In the genomic region with DNA sequence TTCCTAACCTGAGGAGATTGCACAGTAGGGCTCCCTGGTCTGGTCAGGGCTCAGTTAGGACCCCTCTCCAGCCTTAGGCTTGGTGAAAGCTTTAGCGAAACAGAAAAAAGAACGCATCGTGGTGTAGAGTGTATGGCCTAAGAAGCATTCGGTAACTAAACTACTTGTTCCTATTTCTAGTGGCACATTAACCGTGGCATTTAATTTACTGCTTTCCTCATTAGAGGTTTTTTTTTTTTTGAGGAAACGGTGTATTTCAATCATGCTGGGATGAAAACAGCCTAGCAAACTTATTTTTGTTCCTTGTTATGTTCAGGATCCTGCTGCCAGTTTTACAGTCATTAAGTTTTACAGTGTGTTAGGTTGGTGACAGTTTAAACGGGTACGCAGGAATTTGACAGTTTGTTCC, we compare ENCODE assay signal across 8 cellular contexts. TPM values are rescaled to one million over a fixed set of nuclear protein-coding genes. Genes with fewer than 3 reads are reported as not detected.
DNase-seq lines count a peak whose midpoint lies in the region; ATAC-seq, FAIRE-seq and TF ChIP-seq lines count a peak whose summit lies in the region.

No MANE protein-coding gene starts in this region.

- intact Hi-C loops in activated T-helper 1 cell treated with anti-CD3 and anti-CD28 coated beads, Interleukin-12 subunit alpha, Interleukin-12 subunit beta, Interleukin-2, Interleukin-4 antibody, amounts not matched to agents 30 ng/mL and 10 ng/mL and 1 ng/mL, durations not matched to agents 14 hours and 24 hours and 36 hours (cut with micrococcal nuclease), result loop anchor here (1.0 kb wide), 1 partner anchor 919 kb away; no protein-coding TSS in a partner anchor
- intact Hi-C loops in kidney (cut with DNase I), result no loop called here

- WGBS in thymus, result 11% methylated on average over 8 of the region's 8 CpGs

- no peaks in the 10 kb centered on the region for H3K9me3 Mint-ChIP-seq in activated CD4-positive, alpha-beta T cell treated with anti-CD3 and anti-CD28 coated beads, Interleukin-2, amount 10 ng/mL, durations not matched to agents 7 days and 5 days
- H3K9me3 Mint-ChIP-seq in activated T-helper 1 cell treated with anti-CD3 and anti-CD28 coated beads, Interleukin-12 subunit alpha, Interleukin-12 subunit beta, Interleukin-2, Interleukin-4 antibody, amounts not matched to agents 30 ng/mL and 10 ng/mL and 1 ng/mL, durations not matched to agents 14 hours and 24 hours and 36 hours, result no peaks in the 10 kb centered on the region

- POLR2A ChIA-PET in activated CD4-positive, alpha-beta T cell treated with anti-CD3 and anti-CD28 coated beads, Interleukin-2, amount 10 ng/mL, durations not matched to agents 7 days and 5 days (lab: Charles Lee), result no interaction called here

- H3K27ac ChIP-seq in kidney (ENCODE audit: low read depth in 2 of 2, low read length in 2 of 2) (peak overlapping the region; percentile 97 to 98), thymus (ENCODE audit: low read depth) (peak overlapping the region; percentile 88)

- no peaks in the 10 kb centered on the region for H3K27me3 ChIP-seq in thymus (ENCODE audit: control insufficient read depth, insufficient read depth)

- FAIRE-seq in kidney (lab: Jason Lieb, UNC), result no peak

- peak overlapping the region; percentile 96 for H3K4me3 Mint-ChIP-seq in activated CD4-positive, alpha-beta T cell treated with anti-CD3 and anti-CD28 coated beads, Interleukin-2, amount 10 ng/mL, durations not matched to agents 7 days and 5 days
- peak overlapping the region; percentile 94 for H3K4me3 Mint-ChIP-seq in activated T-helper 1 cell treated with anti-CD3 and anti-CD28 coated beads, Interleukin-12 subunit alpha, Interleukin-12 subunit beta, Interleukin-2, Interleukin-4 antibody, amounts not matched to agents 30 ng/mL and 10 ng/mL and 1 ng/mL, durations not matched to agents 14 hours and 24 hours and 36 hours

- H3K36me3 ChIP-seq in kidney (ENCODE audit: control insufficient read depth in 1 of 2, insufficient read depth in 2 of 2, low read length in 2 of 2), result no peaks in the 10 kb centered on the region
- no peaks in the 10 kb centered on the region for H3K36me3 ChIP-seq in thymus (ENCODE audit: control insufficient read depth, insufficient read depth)

- H3K9me3 ChIP-seq in kidney (ENCODE audit: control insufficient read depth in 1 of 2, low read length in 2 of 2) (no peaks in the 10 kb centered on the region), thymus (ENCODE audit: control insufficient read depth) (no peaks in the 10 kb centered on the region)

- peak overlapping the region; percentile 66 to 78 for H3K4me3 ChIP-seq in kidney (ENCODE audit: low read length in 2 of 2)
- peak overlapping the region; percentile 89 for H3K4me3 ChIP-seq in thymus (ENCODE audit: low read length)

- TF ChIP-seq CTCF in kidney (IDR thresholded peaks at IDR 0.05; ENCODE audit: borderline replicate concordance, extremely low read depth, insufficient read depth), result no peak

- peak overlapping the region; percentile 89 to 95 for H3K9ac ChIP-seq in kidney (ENCODE audit: low read length in 2 of 2)

- H3K27ac Mint-ChIP-seq in activated CD4-positive, alpha-beta T cell treated with anti-CD3 and anti-CD28 coated beads, Interleukin-2, amount 10 ng/mL, durations not matched to agents 7 days and 5 days, result peak overlapping the region; percentile 97
- peak overlapping the region; percentile 92 for H3K27ac Mint-ChIP-seq in activated T-helper 1 cell treated with anti-CD3 and anti-CD28 coated beads, Interleukin-12 subunit alpha, Interleukin-12 subunit beta, Interleukin-2, Interleukin-4 antibody, amounts not matched to agents 30 ng/mL and 10 ng/mL and 1 ng/mL, durations not matched to agents 14 hours and 24 hours and 36 hours

- CTCF ChIA-PET in activated CD4-positive, alpha-beta T cell treated with anti-CD3 and anti-CD28 coated beads, Interleukin-2, amount 10 ng/mL, durations not matched to agents 7 days and 5 days (lab: Charles Lee), result no interaction called here

- H3K4me1 Mint-ChIP-seq in activated CD4-positive, alpha-beta T cell treated with anti-CD3 and anti-CD28 coated beads, Interleukin-2, amount 10 ng/mL, durations not matched to agents 7 days and 5 days, result peaks cover 35% of the 10 kb centered on the region
- H3K4me1 Mint-ChIP-seq in activated T-helper 1 cell treated with anti-CD3 and anti-CD28 coated beads, Interleukin-12 subunit alpha, Interleukin-12 subunit beta, Interleukin-2, Interleukin-4 antibody, amounts not matched to agents 30 ng/mL and 10 ng/mL and 1 ng/mL, durations not matched to agents 14 hours and 24 hours and 36 hours (ENCODE audit: low read depth), result peaks cover 43% of the 10 kb centered on the region

- DNase-seq in activated CD4-positive, alpha-beta T cell treated with anti-CD3 and anti-CD28 coated beads, Interleukin-2, amount 10 ng/mL, durations not matched to agents 7 days and 5 days, result no peak
- DNase-seq in activated CD4-positive, alpha-beta T cell treated with anti-CD3 and anti-CD28 coated beads for 1 hour, result no peak
- DNase-seq in activated T-helper 1 cell treated with anti-CD3 and anti-CD28 coated beads, Interleukin-12 subunit alpha, Interleukin-12 subunit beta, Interleukin-2, Interleukin-4 antibody, amounts not matched to agents 30 ng/mL and 10 ng/mL and 1 ng/mL, durations not matched to agents 14 hours and 24 hours and 36 hours (ENCODE audit: low spot score), result no peak
- DNase-seq in kidney (no peak), NCI-H748 treated with DMSO at 0.1 percent for 48 hours (lab: John Stamatoyannopoulos, UW) (no peak)

- H3K36me3 Mint-ChIP-seq in activated CD4-positive, alpha-beta T cell treated with anti-CD3 and anti-CD28 coated beads, Interleukin-2, amount 10 ng/mL, durations not matched to agents 7 days and 5 days (ENCODE audit: low read depth), result peaks cover 17% of the 10 kb centered on the region
- peaks cover 6% of the 10 kb centered on the region for H3K36me3 Mint-ChIP-seq in activated T-helper 1 cell treated with anti-CD3 and anti-CD28 coated beads, Interleukin-12 subunit alpha, Interleukin-12 subunit beta, Interleukin-2, Interleukin-4 antibody, amounts not matched to agents 30 ng/mL and 10 ng/mL and 1 ng/mL, durations not matched to agents 14 hours and 24 hours and 36 hours (ENCODE audit: low read depth)

- H3K4me1 ChIP-seq in kidney (ENCODE audit: control insufficient read depth in 1 of 2, insufficient read depth in 1 of 2, low read depth in 1 of 2, low read length in 2 of 2), result peaks cover 0 to 7% of the 10 kb centered on the region in 2 donors
- no peaks in the 10 kb centered on the region for H3K4me1 ChIP-seq in thymus (ENCODE audit: control insufficient read depth, insufficient read depth, low read length)

- peak; percentile 34 for ATAC-seq in HG03064 (IDR thresholded peaks at IDR 0.05; ENCODE audit: low read depth, unreplicated experiment)
- ATAC-seq in GM19467 (IDR thresholded peaks at IDR 0.05; ENCODE audit: unreplicated experiment), result no peak

- no peaks in the 10 kb centered on the region for H3K27me3 Mint-ChIP-seq in activated CD4-positive, alpha-beta T cell treated with anti-CD3 and anti-CD28 coated beads, Interleukin-2, amount 10 ng/mL, durations not matched to agents 7 days and 5 days
- no peaks in the 10 kb centered on the region for H3K27me3 Mint-ChIP-seq in activated T-helper 1 cell treated with anti-CD3 and anti-CD28 coated beads, Interleukin-12 subunit alpha, Interleukin-12 subunit beta, Interleukin-2, Interleukin-4 antibody, amounts not matched to agents 30 ng/mL and 10 ng/mL and 1 ng/mL, durations not matched to agents 14 hours and 24 hours and 36 hours (ENCODE audit: insufficient read depth)

RNA-seq across cellular contexts. Expression of a gene that starts 0.5 kb away (rescaled TPM):
- total RNA-seq in activated CD4-positive, alpha-beta T cell treated with anti-CD3 and anti-CD28 coated beads, Interleukin-2, amount 10 ng/mL, durations not matched to agents 7 days and 5 days, result 100 to 1,000 TPM; 119 to 130 TPM
- total RNA-seq in activated T-helper 1 cell treated with anti-CD3 and anti-CD28 coated beads, Interleukin-12 subunit alpha, Interleukin-12 subunit beta, Interleukin-2, Interleukin-4 antibody, amounts not matched to agents 30 ng/mL and 10 ng/mL and 1 ng/mL, durations not matched to agents 14 hours and 24 hours and 36 hours, result 86.9 and 95.9 TPM in 2 replicates
- total RNA-seq in kidney, result 69.7 TPM
- polyA plus RNA-seq in kidney (ENCODE audit: insufficient read depth, low read depth, low replicate concordance), result 11.5 TPM
- polyA plus RNA-seq in thymus, result 32.7 TPM
